Comparison of ENCODE assay signal across 8 cellular contexts in the genomic region with DNA sequence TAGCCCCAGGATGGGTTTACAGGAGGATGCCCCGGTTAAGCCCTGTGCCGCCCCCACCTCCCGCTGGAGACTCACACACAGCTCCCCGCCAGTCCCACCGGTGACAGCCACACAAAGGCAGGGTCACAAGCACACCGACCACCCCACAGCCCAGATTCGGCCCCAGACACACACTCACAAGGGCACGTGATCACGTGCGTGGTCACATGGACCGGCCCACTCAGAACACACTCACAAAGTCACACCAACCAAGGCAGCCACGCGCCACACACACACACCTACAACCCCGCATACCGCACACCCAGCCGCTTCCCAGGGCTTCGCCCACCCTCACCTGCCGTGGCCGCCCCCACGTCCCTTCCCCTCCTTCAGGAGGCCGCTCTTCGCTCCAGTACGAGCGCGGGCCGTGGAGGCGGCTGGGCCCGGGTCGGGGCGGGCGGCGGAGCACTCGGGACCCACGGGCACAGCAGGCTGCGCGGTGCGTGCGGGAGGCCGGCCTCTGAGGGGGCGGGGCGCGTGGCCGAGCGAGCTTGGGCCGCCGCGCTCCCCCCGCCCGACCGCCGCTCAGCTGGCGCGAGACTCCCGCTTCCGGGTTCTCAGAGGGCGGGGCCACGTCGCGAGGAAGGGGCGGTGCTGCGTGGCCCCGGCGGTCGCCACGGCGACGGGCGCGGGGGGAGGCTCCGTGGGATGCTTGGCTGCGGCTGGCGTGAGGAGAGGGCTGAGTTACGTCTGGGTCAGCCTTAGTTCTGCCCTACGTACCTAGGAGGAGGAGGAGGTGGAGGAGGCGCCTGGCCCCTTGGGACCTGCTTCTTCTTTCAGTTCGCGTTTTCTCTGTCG. TPM values are rescaled to one million over a fixed set of nuclear protein-coding genes. Genes with fewer than 3 reads are reported as not detected.
DNase-seq lines count a peak whose midpoint lies in the region; ATAC-seq and TF ChIP-seq lines count a peak whose summit lies in the region.

Gene SPG21 (minus strand): TSS at position 584 of the 837 bp plus-strand sequence. CDS start 6,345 bp downstream, outside the sequence.

- H3K4me3 Mint-ChIP-seq in CD4-positive, CD25-positive, alpha-beta regulatory T cell = peak within 1 kb of the TSS; percentile 96 to 99 (median 98)

- H3K36me3 ChIP-seq in CD4-positive, CD25-positive, alpha-beta regulatory T cell (ENCODE audit: control insufficient read depth, insufficient read depth, low read length) = no peaks in the 10 kb centered on the region
- H3K36me3 ChIP-seq in liver (ENCODE audit: control insufficient read depth in 4 of 4, insufficient read depth in 3 of 4, low read depth in 1 of 4, low read length in 3 of 4) = no peaks in the 10 kb centered on the region

- peaks cover 0 to 1% (median 0%) of the 10 kb centered on the region in 7 donors for H3K9me3 Mint-ChIP-seq in CD4-positive, CD25-positive, alpha-beta regulatory T cell

- TF ChIP-seq RAD21 in liver (IDR thresholded peaks at IDR 0.05) = no peak

- peak; percentile 89 to 90 for ATAC-seq in CD4-positive, CD25-positive, alpha-beta regulatory T cell (ENCODE audit: low read depth in 2 of 2)
- ATAC-seq in GM19452 (IDR thresholded peaks at IDR 0.05; ENCODE audit: unreplicated experiment) (peak; percentile 96), HG03575 (IDR thresholded peaks at IDR 0.05; ENCODE audit: extremely low read depth, insufficient number of reproducible peaks, low FRiP score, unreplicated experiment) (peak; percentile 50)

- H3K4me1 ChIP-seq in CD4-positive, CD25-positive, alpha-beta regulatory T cell (ENCODE audit: control insufficient read depth, insufficient read depth, low read length, poor library complexity, severe bottlenecking) = peaks cover 24% of the 10 kb centered on the region
- H3K4me1 ChIP-seq in liver (ENCODE audit: control insufficient read depth in 4 of 4, insufficient read depth in 4 of 4, low read length in 3 of 4) = peaks cover 3 to 21% (median 15%) of the 10 kb centered on the region in 4 donors

- peak within 1 kb of the TSS; percentile 80 for H3K27ac ChIP-seq in CD4-positive, CD25-positive, alpha-beta regulatory T cell (ENCODE audit: insufficient read depth, low read length, poor library complexity, severe bottlenecking)
- H3K27ac ChIP-seq in liver (ENCODE audit: low read depth in 1 of 2, low read length in 2 of 2) = peak within 1 kb of the TSS; percentile 99 to 100

- H3K36me3 Mint-ChIP-seq in CD4-positive, CD25-positive, alpha-beta regulatory T cell = peaks cover 8% of the 10 kb centered on the region

- H3K27ac Mint-ChIP-seq in CD4-positive, CD25-positive, alpha-beta regulatory T cell = peak within 1 kb of the TSS; percentile 83 to 96 (median 96)

- peak within 1 kb of the TSS; percentile 92 to 98 for H3K9ac ChIP-seq in liver (ENCODE audit: low read depth in 1 of 2, low read length in 2 of 2)

- peak; percentile 87 to 93 (median 90) for DNase-seq in CD4-positive, CD25-positive, alpha-beta regulatory T cell
- DNase-seq in NCI-H82 (lab: John Stamatoyannopoulos, UW) = peak; percentile 96
- peak; percentile 94 for DNase-seq in activated CD4-positive, alpha-beta T cell treated with anti-CD3 and anti-CD28 coated beads, Interleukin-2, amount 50 U/mL, for 48 hours
- DNase-seq in dermis microvascular lymphatic vessel endothelial cell (ENCODE audit: low read depth in 2 of 2) = peak; percentile 64 to 94
- DNase-seq in stimulated activated CD4-positive, alpha-beta T cell treated with anti-CD3 and anti-CD28 coated beads, Interleukin-4, amount 100 ng/mL, for 1 hour = peak; percentile 90

- H3K27me3 Mint-ChIP-seq in CD4-positive, CD25-positive, alpha-beta regulatory T cell = peaks cover 8% of the 10 kb centered on the region

- H3K4me1 Mint-ChIP-seq in CD4-positive, CD25-positive, alpha-beta regulatory T cell = peaks cover 23 to 52% (median 41%) of the 10 kb centered on the region in 4 donors

- peak within 1 kb of the TSS; percentile 87 for H3K4me3 ChIP-seq in CD4-positive, CD25-positive, alpha-beta regulatory T cell (ENCODE audit: low read depth, low read length)
- H3K4me3 ChIP-seq in liver (ENCODE audit: low read depth in 1 of 3, low read length in 3 of 3) = peak within 1 kb of the TSS; percentile 96 to 97 (median 96)

- H3K9me3 ChIP-seq in CD4-positive, CD25-positive, alpha-beta regulatory T cell (ENCODE audit: control insufficient read depth in 2 of 2, low read length in 2 of 2) = no peaks in the 10 kb centered on the region
- H3K9me3 ChIP-seq in liver (ENCODE audit: control insufficient read depth in 4 of 4, low read length in 3 of 4) = no peaks in the 10 kb centered on the region

- TF ChIP-seq CTCF in liver (IDR thresholded peaks at IDR 0.05; ENCODE audit: low read depth, low read length, missing input control) = no peak

- H3K27me3 ChIP-seq in CD4-positive, CD25-positive, alpha-beta regulatory T cell (ENCODE audit: control insufficient read depth, insufficient read depth, low read length) = no peaks in the 10 kb centered on the region
- H3K27me3 ChIP-seq in liver (ENCODE audit: control insufficient read depth in 4 of 4, insufficient read depth in 4 of 4, low read length in 3 of 4) = no peaks in the 10 kb centered on the region

- WGBS in liver = under 1% methylated on average over 78 of the region's 78 CpGs

TF ChIP-seq in liver, 16 proteins besides CTCF, POLR2A, EP300 and RAD21:
- no peak for TF ChIP-seq HNF4A (conservative IDR thresholded peaks at IDR 0.05)
- TF ChIP-seq EGR1 (IDR thresholded peaks at IDR 0.05; ENCODE audit: low read depth in 2 of 2) = no peak
- peak; percentile 31 for TF ChIP-seq TAF1 (conservative IDR thresholded peaks at IDR 0.05)
- no peak for TF ChIP-seq MAX (IDR thresholded peaks at IDR 0.05)
- TF ChIP-seq SP1 (IDR thresholded peaks at IDR 0.05) = peak; percentile 21
- no peak for TF ChIP-seq GABPA (IDR thresholded peaks at IDR 0.05 in 1 of 2, conservative IDR thresholded peaks at IDR 0.05 in 1 of 2)
- TF ChIP-seq, protein P1, sequence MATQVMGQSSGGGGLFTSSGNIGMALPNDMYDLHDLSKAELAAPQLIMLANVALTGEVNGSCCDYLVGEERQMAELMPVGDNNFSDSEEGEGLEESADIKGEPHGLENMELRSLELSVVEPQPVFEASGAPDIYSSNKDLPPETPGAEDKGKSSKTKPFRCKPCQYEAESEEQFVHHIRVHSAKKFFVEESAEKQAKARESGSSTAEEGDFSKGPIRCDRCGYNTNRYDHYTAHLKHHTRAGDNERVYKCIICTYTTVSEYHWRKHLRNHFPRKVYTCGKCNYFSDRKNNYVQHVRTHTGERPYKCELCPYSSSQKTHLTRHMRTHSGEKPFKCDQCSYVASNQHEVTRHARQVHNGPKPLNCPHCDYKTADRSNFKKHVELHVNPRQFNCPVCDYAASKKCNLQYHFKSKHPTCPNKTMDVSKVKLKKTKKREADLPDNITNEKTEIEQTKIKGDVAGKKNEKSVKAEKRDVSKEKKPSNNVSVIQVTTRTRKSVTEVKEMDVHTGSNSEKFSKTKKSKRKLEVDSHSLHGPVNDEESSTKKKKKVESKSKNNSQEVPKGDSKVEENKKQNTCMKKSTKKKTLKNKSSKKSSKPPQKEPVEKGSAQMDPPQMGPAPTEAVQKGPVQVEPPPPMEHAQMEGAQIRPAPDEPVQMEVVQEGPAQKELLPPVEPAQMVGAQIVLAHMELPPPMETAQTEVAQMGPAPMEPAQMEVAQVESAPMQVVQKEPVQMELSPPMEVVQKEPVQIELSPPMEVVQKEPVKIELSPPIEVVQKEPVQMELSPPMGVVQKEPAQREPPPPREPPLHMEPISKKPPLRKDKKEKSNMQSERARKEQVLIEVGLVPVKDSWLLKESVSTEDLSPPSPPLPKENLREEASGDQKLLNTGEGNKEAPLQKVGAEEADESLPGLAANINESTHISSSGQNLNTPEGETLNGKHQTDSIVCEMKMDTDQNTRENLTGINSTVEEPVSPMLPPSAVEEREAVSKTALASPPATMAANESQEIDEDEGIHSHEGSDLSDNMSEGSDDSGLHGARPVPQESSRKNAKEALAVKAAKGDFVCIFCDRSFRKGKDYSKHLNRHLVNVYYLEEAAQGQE (IDR thresholded peaks at IDR 0.05) = peak; percentile 10

RNA-seq across cellular contexts. Expression of gene SPG21, which starts in this region (rescaled TPM):
- total RNA-seq in CD4-positive, CD25-positive, alpha-beta regulatory T cell = 46.9 TPM
- polyA plus RNA-seq in CD4-positive, CD25-positive, alpha-beta regulatory T cell = 100 to 1,000 TPM; 126 to 146 (median 136) TPM
- 52.0 and 80.7 TPM in 2 replicates for total RNA-seq in dermis microvascular lymphatic vessel endothelial cell
- 10 to 100 TPM; 27.4 to 43.2 TPM for total RNA-seq in liver
- 10 to 100 TPM; 39.2 to 50.7 TPM for polyA plus RNA-seq in liver

Comparison
In these comparisons a context has a peak if more than half of its experiments do, and no peak if none do; other contexts are left out.
1. Peak in every context shown above with its lines: DNase-seq, ATAC-seq, H3K4me3 ChIP-seq and H3K27ac ChIP-seq.